Comparison of ENCODE assay signal across 16 cellular contexts in genomic region chr6:132135409-132135808, GRCh38.
"Had no signal": no experiment of that assay in that cellular context is flagged by ENCODE, and none has a peak within 500 bp of the region (broad histone marks: within the 10 kb centered on the region; RNA-seq: fewer than 3 reads in every experiment).

No MANE protein-coding gene starts in this region.

- H3K27me3 ChIP-seq: esophagus squamous epithelium, gastroesophageal sphincter, spleen had no signal

- H3K27ac ChIP-seq: esophagus squamous epithelium, gastroesophageal sphincter had no signal

- H3K4me3 ChIP-seq: esophagus squamous epithelium, gastroesophageal sphincter had no signal

- H3K4me1 Mint-ChIP-seq: natural killer cell had no signal

- DNase-seq: effector memory CD8-positive, alpha-beta T cell; esophagus squamous epithelium; foreskin fibroblast; left colon; left ventricle myocardium superior; natural killer cell; posterior cingulate gyrus; spleen; stimulated activated CD4-positive, alpha-beta T cell treated with anti-CD3 and anti-CD28 coated beads, Interleukin-15, amount 100 ng/mL, for 24 hours; stimulated activated CD4-positive, alpha-beta T cell treated with anti-CD3 and anti-CD28 coated beads, Interleukin-1b, Interleukin-23, amount 100 ng/mL, for 48 hours; stimulated activated CD4-positive, alpha-beta T cell treated with anti-CD3 and anti-CD28 coated beads, Interleukin-4, amount 100 ng/mL, for 4 hours; stimulated activated naive CD4-positive, alpha-beta T cell treated with Interleukin-2 at 50 U/mL for 16 hours had no signal

- H3K36me3 Mint-ChIP-seq: natural killer cell, type B pancreatic cell had no signal

- H3K9me3 Mint-ChIP-seq: effector memory CD8-positive, alpha-beta T cell had no signal

- H3K27ac Mint-ChIP-seq: effector memory CD8-positive, alpha-beta T cell; natural killer cell; type B pancreatic cell had no signal

- H3K4me3 Mint-ChIP-seq: effector memory CD8-positive, alpha-beta T cell; natural killer cell; neural crest cell; type B pancreatic cell had no signal

- H3K36me3 ChIP-seq: esophagus squamous epithelium, gastroesophageal sphincter, spleen had no signal

- H3K9me3 ChIP-seq: esophagus squamous epithelium, gastroesophageal sphincter, spleen had no signal

- ATAC-seq: effector memory CD8-positive, alpha-beta T cell; gastroesophageal sphincter; left colon; left ventricle myocardium superior; natural killer cell; sciatic nerve had no signal

- H3K27me3 Mint-ChIP-seq: type B pancreatic cell had no signal
